In genomic region chr1:1234180-1234808, GRCh38 we compare ENCODE assay signal across 17 cellular contexts. TPM values are rescaled to one million over a fixed set of nuclear protein-coding genes. Genes with fewer than 3 reads are reported as not detected.
DNase-seq lines count a peak whose midpoint lies in the region; ATAC-seq and TF ChIP-seq lines count a peak whose summit lies in the region.
"Had no signal": no experiment of that assay in that cellular context is flagged by ENCODE, and none has a peak within 500 bp of the region (broad histone marks: within the 10 kb centered on the region; RNA-seq: fewer than 3 reads in every experiment).

No MANE protein-coding gene starts in this region.

- no peak for DNase-seq in CD4-positive, alpha-beta memory T cell
- DNase-seq in T-helper 17 cell (no peak), endodermal cell (no peak), left colon (no peak), dermis blood vessel endothelial cell (no peak), hypothalamus (lab: John Stamatoyannopoulos, UW) (no peak), H7 (no peak)
- DNase-seq: activated CD4-positive, alpha-beta T cell treated with anti-CD3 and anti-CD28 coated beads for 48 hours; GF-D8; head of caudate nucleus; NCI-H1436 treated with DMSO at 0.1 percent for 48 hours; NCI-H226; stimulated activated CD4-positive, alpha-beta T cell treated with anti-CD3 and anti-CD28 coated beads, Interleukin-4, amount 100 ng/mL, for 1 hour had no signal

- H3K4me1 ChIP-seq in ACC112 (ENCODE audit: control insufficient read depth, insufficient read depth, low read length, unreplicated experiment) = peaks cover 17% of the 10 kb centered on the region
- H3K4me1 ChIP-seq in CD4-positive, alpha-beta memory T cell (ENCODE audit: insufficient read depth, low read length) = peaks cover 38% of the 10 kb centered on the region
- no peaks in the 10 kb centered on the region for H3K4me1 ChIP-seq in endodermal cell (ENCODE audit: control insufficient read depth, insufficient read depth, low read length)

- H3K4me3 Mint-ChIP-seq in CD4-positive, alpha-beta memory T cell = peak overlapping the region; percentile 34 to 85 (median 75)
- H3K4me3 Mint-ChIP-seq in T-helper 17 cell (peak overlapping the region; percentile 88), endodermal cell (peak overlapping the region; percentile 37)

- no peak for ATAC-seq in T-helper 17 cell
- ATAC-seq in left colon = no peak
- ATAC-seq: sciatic nerve had no signal

- intact Hi-C loops in CD4-positive, alpha-beta memory T cell (cut with micrococcal nuclease) = loop anchor here (5.0 kb wide), 1 partner anchor 97 kb away; no protein-coding TSS in a partner anchor
- intact Hi-C loops in left colon (cut with DNase I, micrococcal nuclease) = no loop called here

- H3K27me3 Mint-ChIP-seq in CD4-positive, alpha-beta memory T cell = no peaks in the 10 kb centered on the region
- H3K27me3 Mint-ChIP-seq in T-helper 17 cell (no peaks in the 10 kb centered on the region), endodermal cell (ENCODE audit: insufficient read depth) (no peaks in the 10 kb centered on the region)

- peaks cover 50% of the 10 kb centered on the region for H3K79me2 ChIP-seq in ACC112 (ENCODE audit: control insufficient read depth, insufficient read depth, low read length, unreplicated experiment)

- TF ChIP-seq CTCF in endodermal cell (conservative IDR thresholded peaks at IDR 0.05) = no peak

- POLR2A ChIA-PET in CD4-positive, alpha-beta memory T cell (lab: Charles Lee; ENCODE audit: partially characterized antibody) = no interaction called here

- CTCF ChIA-PET in CD4-positive, alpha-beta memory T cell (lab: Charles Lee; ENCODE audit: partially characterized antibody) = interaction anchor here (1.0 kb wide), 1 partner anchor 112 kb away, joined by 3 read pairs; no protein-coding TSS in a partner anchor

- no peak overlapping the region for H2AFZ ChIP-seq in ACC112 (ENCODE audit: low read length, unreplicated experiment)

- peak overlapping the region; percentile 78; the same call in 1 of the 2 replicates for H3K4me3 ChIP-seq in ACC112 (ENCODE audit: low read depth, low read length)
- H3K4me3 ChIP-seq in CD4-positive, alpha-beta memory T cell (ENCODE audit: low read length in 2 of 2) = no peak overlapping the region
- H3K4me3 ChIP-seq in endodermal cell (ENCODE audit: low read length) = peak overlapping the region; percentile 64
- no peak overlapping the region for H3K4me3 ChIP-seq in H7 (ENCODE audit: insufficient read depth, low read depth, low read length)

- 95 to 98% methylated on average over 25 to 28 of the region's 28 CpGs for WGBS in endodermal cell (ENCODE audit: insufficient coverage in 1 of 2, insufficient read length in 1 of 2), 2 experiments

- H3K9me3 Mint-ChIP-seq in CD4-positive, alpha-beta memory T cell = peaks cover 0 to 4% (median 0%) of the 10 kb centered on the region in 8 donors
- H3K9me3 Mint-ChIP-seq in endodermal cell = peaks cover 6% of the 10 kb centered on the region

- peaks cover 5 to 21% of the 10 kb centered on the region in 2 donors for H3K36me3 Mint-ChIP-seq in CD4-positive, alpha-beta memory T cell
- H3K36me3 Mint-ChIP-seq in T-helper 17 cell (ENCODE audit: low read depth) (peaks cover 2% of the 10 kb centered on the region), endodermal cell (ENCODE audit: low read depth) (peaks cover 21% of the 10 kb centered on the region)

- H3K4me1 Mint-ChIP-seq in CD4-positive, alpha-beta memory T cell = peaks cover 15 to 40% (median 28%) of the 10 kb centered on the region in 4 donors
- H3K4me1 Mint-ChIP-seq in T-helper 17 cell (peaks cover 25% of the 10 kb centered on the region), endodermal cell (peaks cover 8% of the 10 kb centered on the region)

- peak overlapping the region in 5 of 7 donors; percentile 18 to 60 (median 37) for H3K27ac Mint-ChIP-seq in CD4-positive, alpha-beta memory T cell
- H3K27ac Mint-ChIP-seq in T-helper 17 cell (peak overlapping the region; percentile 79), endodermal cell (no peak overlapping the region)

- no peak overlapping the region for H3K9ac ChIP-seq in endodermal cell (ENCODE audit: extremely low read depth, low read length, poor library complexity, severe bottlenecking)

- H3K9me3 ChIP-seq in CD4-positive, alpha-beta memory T cell (ENCODE audit: control insufficient read depth in 1 of 2, low read length in 2 of 2) = no peaks in the 10 kb centered on the region
- H3K9me3 ChIP-seq in T-helper 17 cell (ENCODE audit: control insufficient read depth, low read length, poor library complexity, severe bottlenecking) (no peaks in the 10 kb centered on the region), endodermal cell (ENCODE audit: control insufficient read depth, low read length) (no peaks in the 10 kb centered on the region)

- peaks cover 11% of the 10 kb centered on the region; the same call in 1 of the 2 replicates for H3K36me3 ChIP-seq in ACC112 (ENCODE audit: insufficient read depth, low read length)
- H3K36me3 ChIP-seq in CD4-positive, alpha-beta memory T cell (ENCODE audit: insufficient read depth, low read length) = no peaks in the 10 kb centered on the region
- peaks cover 7% of the 10 kb centered on the region for H3K36me3 ChIP-seq in endodermal cell (ENCODE audit: control insufficient read depth, insufficient read depth, low read length)
- no peaks in the 10 kb centered on the region for H3K36me3 ChIP-seq in H7 (replicated peaks; ENCODE audit: control insufficient read depth, insufficient read depth, low read length)

- H3K27me3 ChIP-seq in ACC112 (ENCODE audit: insufficient read depth, low read length) = no peaks in the 10 kb centered on the region
- H3K27me3 ChIP-seq in CD4-positive, alpha-beta memory T cell (ENCODE audit: insufficient read depth, low read length) = no peaks in the 10 kb centered on the region
- H3K27me3 ChIP-seq in endodermal cell (ENCODE audit: control insufficient read depth, insufficient read depth, low read length, poor library complexity, severe bottlenecking) = no peaks in the 10 kb centered on the region
- H3K27me3 ChIP-seq in H7 (ENCODE audit: control insufficient read depth, insufficient read depth, low read length) = no peaks in the 10 kb centered on the region

- H3K27ac ChIP-seq in ACC112 (ENCODE audit: low read depth, low read length) (no peak overlapping the region), endodermal cell (ENCODE audit: low read depth, low read length) (no peak overlapping the region)
- no peak overlapping the region for H3K27ac ChIP-seq in CD4-positive, alpha-beta memory T cell (ENCODE audit: low read depth, low read length)

RNA-seq across cellular contexts. Expression of gene B3GALT6, which starts 2.3 kb away (rescaled TPM):
- total RNA-seq in CD4-positive, alpha-beta memory T cell = 10 to 100 TPM; 23.0 to 23.7 TPM
- 10 to 100 TPM in 1 of 2 donors, 1 to 10 TPM in 1; 5.4 to 14.4 TPM for polyA plus RNA-seq in CD4-positive, alpha-beta memory T cell
- 1 to 10 TPM; 8.4 to 9.4 TPM for total RNA-seq in T-helper 17 cell
- total RNA-seq in endodermal cell = 10 to 100 TPM; 24.8 to 31.5 TPM
- polyA plus RNA-seq in endodermal cell (2013, experiment 1 of 2) = 27.8 TPM
- 24.0 TPM for polyA plus RNA-seq in endodermal cell (2013, experiment 2 of 2)
- 1 to 10 TPM; 8.2 to 9.6 TPM for total RNA-seq in left colon
- 36.1 and 46.6 TPM in 2 replicates for total RNA-seq in dermis blood vessel endothelial cell
- 40.3 and 47.2 TPM in 2 replicates for total RNA-seq in H7 (2014; rRNA removed; shearing (Covaris generic))

RNA-seq across cellular contexts. Expression of gene SDF4, which starts 2.5 kb away (rescaled TPM):
- 100 to 1,000 TPM; 125 to 138 TPM for total RNA-seq in CD4-positive, alpha-beta memory T cell
- 100 to 1,000 TPM in 1 of 2 donors, 10 to 100 TPM in 1; 97.4 to 106 TPM for polyA plus RNA-seq in CD4-positive, alpha-beta memory T cell
- 100 to 1,000 TPM; 129 to 146 TPM for total RNA-seq in T-helper 17 cell
- 10 to 100 TPM; 85.9 to 95.6 TPM for total RNA-seq in endodermal cell
- polyA plus RNA-seq in endodermal cell (2013, experiment 1 of 2) = 77.8 TPM
- polyA plus RNA-seq in endodermal cell (2013, experiment 2 of 2) = 71.1 TPM
- total RNA-seq in left colon = 100 to 1,000 TPM; 235 to 273 TPM
- total RNA-seq in dermis blood vessel endothelial cell = 122 and 160 TPM in 2 replicates
- 102 and 127 TPM in 2 replicates for total RNA-seq in H7 (2014; rRNA removed; shearing (Covaris generic))

RNA-seq across cellular contexts. Expression of gene C1QTNF12, which starts 12.2 kb away (rescaled TPM):
- 1 to 10 TPM; 2.4 to 3.3 TPM for total RNA-seq in CD4-positive, alpha-beta memory T cell
- polyA plus RNA-seq in CD4-positive, alpha-beta memory T cell = under 1 TPM in 1 of 2 donors, not detected in 1; 0.31 TPM
- total RNA-seq in T-helper 17 cell (1 to 10 TPM in 1 of 2 donors, under 1 TPM in 1; 0.91 to 2.0 TPM), endodermal cell (10 to 100 TPM in 1 of 2 donors, 1 to 10 TPM in 1; 8.1 to 13.5 TPM), left colon (10 to 100 TPM; 40.0 to 71.6 TPM), dermis blood vessel endothelial cell (0.17 and 0.56 TPM in 2 replicates)
- 3.2 TPM for polyA plus RNA-seq in endodermal cell (2013, experiment 1 of 2)
- 3.5 TPM for polyA plus RNA-seq in endodermal cell (2013, experiment 2 of 2)
- 3.6 and 6.3 TPM in 2 replicates for total RNA-seq in H7 (2014; rRNA removed; shearing (Covaris generic))

RNA-seq across cellular contexts. Expression of gene TNFRSF4, which starts 20.3 kb away (rescaled TPM):
- 10 to 100 TPM; 13.5 to 15.5 TPM for total RNA-seq in CD4-positive, alpha-beta memory T cell
- polyA plus RNA-seq in CD4-positive, alpha-beta memory T cell = 10 to 100 TPM; 63.2 to 75.1 TPM
- total RNA-seq in T-helper 17 cell = 100 to 1,000 TPM in 1 of 2 donors, 10 to 100 TPM in 1; 94.7 to 127 TPM
- total RNA-seq in endodermal cell = under 1 TPM in 1 of 2 donors, not detected in 1; 0.20 TPM
- polyA plus RNA-seq in endodermal cell (2013, experiment 1 of 2) = not detected
- polyA plus RNA-seq in endodermal cell (2013, experiment 2 of 2) = not detected
- 1 to 10 TPM in 1 of 2 donors, under 1 TPM in 1; 0.55 to 1.3 TPM for total RNA-seq in left colon
- total RNA-seq in dermis blood vessel endothelial cell = 1.8 and 4.8 TPM in 2 replicates
- total RNA-seq in H7 (2014; rRNA removed; shearing (Covaris generic)) = 0.07 and 0.89 TPM in 2 replicates
- total RNA-seq: myocyte had no signal
- polyA plus RNA-seq: BJ had no signal

RNA-seq across cellular contexts. Expression of gene TNFRSF18, which starts 27.9 kb away (rescaled TPM):
- 1 to 10 TPM; 8.0 to 8.6 TPM for total RNA-seq in CD4-positive, alpha-beta memory T cell
- polyA plus RNA-seq in CD4-positive, alpha-beta memory T cell = 10 to 100 TPM; 22.1 to 27.1 TPM
- 10 to 100 TPM; 47.9 to 80.4 TPM for total RNA-seq in T-helper 17 cell
- total RNA-seq in endodermal cell = 1 to 10 TPM in 1 of 2 donors, under 1 TPM in 1; 0.95 to 1.7 TPM
- polyA plus RNA-seq in endodermal cell (2013, experiment 1 of 2) = not detected
- polyA plus RNA-seq in endodermal cell (2013, experiment 2 of 2) = 0.25 TPM
- total RNA-seq in left colon = 1 to 10 TPM in 1 of 2 donors, under 1 TPM in 1; 0.64 to 3.7 TPM
- total RNA-seq in dermis blood vessel endothelial cell = 1.0 TPM in 1 of 2 replicates, not detected in the other
- total RNA-seq in H7 (2014; rRNA removed; shearing (Covaris generic)) = not detected in 2 replicates
- total RNA-seq: myocyte had no signal

Comparison
In these comparisons a context has a peak if more than half of its experiments do, and no peak if none do; other contexts are left out.
1. H3K4me3 ChIP-seq: peak in ACC112 (single experiment) and endodermal cell (single experiment); none in CD4-positive, alpha-beta memory T cell (0 of 2) and H7 (single experiment).
2. H3K4me3 Mint-ChIP-seq: peak in every context shown above with its lines; median percentile 88 in T-helper 17 cell; 75 in CD4-positive, alpha-beta memory T cell; 37 in endodermal cell.